In the genomic region with DNA sequence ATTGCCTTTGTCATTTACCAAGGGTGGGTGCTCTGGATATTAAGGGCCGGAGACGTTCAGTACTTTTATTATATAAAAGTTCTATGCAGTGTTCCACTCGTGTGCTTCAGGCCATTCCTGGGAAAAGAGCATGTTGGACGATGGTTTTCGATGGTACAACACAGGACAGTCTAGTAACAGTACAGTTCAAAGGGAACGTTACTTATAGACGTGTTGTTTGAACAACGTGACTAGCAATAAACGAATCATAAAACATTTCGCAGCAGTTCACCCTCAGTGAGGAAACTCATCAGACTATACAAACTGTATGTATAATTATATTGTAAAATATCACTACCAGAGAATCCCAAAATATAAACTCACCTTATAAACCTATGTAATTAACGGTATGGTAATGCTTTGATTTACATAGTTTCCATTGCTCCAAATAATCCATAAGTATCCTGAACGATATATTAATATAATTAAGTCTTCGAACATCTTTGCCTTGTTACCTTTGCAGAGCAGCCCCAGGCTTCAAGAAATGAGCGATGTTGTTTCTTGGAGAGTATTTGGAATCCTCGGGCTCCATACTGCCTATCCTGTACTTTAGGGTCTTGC, we compare ENCODE assay signal across 1 cellular context.
TF ChIP-seq lines count a peak whose summit lies in the region.

No MANE protein-coding gene starts in this region.

TF ChIP-seq in SK-N-SH treated with all-trans-retinoic acid at 6 μM for 48 hours, 23 proteins besides CTCF, POLR2A, EP300 and RAD21 (continued from another document):
- no peak for TF ChIP-seq POU6F1 (CRISPR knock-in tag; IDR thresholded peaks at IDR 0.05; ENCODE audit: borderline replicate concordance, low read depth)
- TF ChIP-seq CSDC2 (CRISPR knock-in tag; IDR thresholded peaks at IDR 0.05) = no peak
TF ChIP-seq in SK-N-SH treated with all-trans-retinoic acid at 6 μM for 48 hours: peak in this region for 0.
